21 cellular contexts compared by ENCODE assay signal in the genomic region with DNA sequence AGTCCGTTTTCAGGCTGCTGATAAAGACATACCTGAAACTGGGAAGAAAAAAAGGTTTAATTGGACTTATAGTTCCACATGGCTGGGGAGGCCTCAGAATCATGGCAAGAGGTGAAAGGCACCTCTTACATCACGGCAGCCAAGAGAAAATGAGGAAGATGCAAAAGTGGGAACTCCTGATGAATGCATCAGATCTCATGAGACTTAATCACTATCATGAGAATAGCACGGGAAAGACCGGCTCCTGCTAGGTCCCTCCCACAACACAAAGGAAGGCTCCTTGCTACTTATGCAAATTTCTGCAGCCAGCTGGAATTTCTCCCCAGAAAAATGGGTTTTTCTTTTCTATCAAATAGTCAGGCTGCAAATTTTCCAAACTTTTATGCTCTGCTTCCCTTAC.
"Had no signal": no experiment of that assay in that cellular context is flagged by ENCODE, and none has a peak within 500 bp of the region (broad histone marks: within the 10 kb centered on the region; RNA-seq: fewer than 3 reads in every experiment).

No MANE protein-coding gene starts in this region.

- DNase-seq: dermis blood vessel endothelial cell; foreskin keratinocyte; heart left ventricle; hippocampal formation; left colon; left ventricle myocardium superior; mesendoderm; naive thymus-derived CD4-positive, alpha-beta T cell; nephron progenitor cell; psoas muscle; retina; right lobe of liver; stimulated activated CD4-positive, alpha-beta T cell treated with anti-CD3 and anti-CD28 coated beads, Interleukin-15, amount 100 ng/mL, for 24 hours; stimulated activated CD4-positive, alpha-beta T cell treated with anti-CD3 and anti-CD28 coated beads, Interleukin-1b, Interleukin-23, amount 100 ng/mL, for 48 hours; stimulated activated naive CD4-positive, alpha-beta T cell; stomach; substantia nigra; transverse colon had no signal

- H3K4me1 Mint-ChIP-seq: naive thymus-derived CD4-positive, alpha-beta T cell had no signal

- ATAC-seq: foreskin keratinocyte; heart left ventricle; left colon; left ventricle myocardium superior; naive thymus-derived CD4-positive, alpha-beta T cell; psoas muscle; right lobe of liver had no signal

- H3K36me3 ChIP-seq: heart left ventricle, neutrophil, right lobe of liver, stomach, thoracic aorta, transverse colon had no signal

- H3K27me3 ChIP-seq: foreskin keratinocyte, heart left ventricle, neutrophil, right lobe of liver, stomach, transverse colon had no signal

- H3K27ac ChIP-seq: foreskin keratinocyte, heart left ventricle, neutrophil, psoas muscle, right lobe of liver, stomach, thoracic aorta, transverse colon had no signal

- H3K27ac Mint-ChIP-seq: naive thymus-derived CD4-positive, alpha-beta T cell; nephron progenitor cell had no signal

- H3K4me3 Mint-ChIP-seq: naive thymus-derived CD4-positive, alpha-beta T cell; nephron progenitor cell had no signal

- H3K4me3 ChIP-seq: heart left ventricle, lung, psoas muscle, right lobe of liver, stomach, thoracic aorta, transverse colon had no signal

- H3K4me1 ChIP-seq: foreskin keratinocyte, heart left ventricle, psoas muscle, right lobe of liver, stomach, transverse colon had no signal

- H3K9me3 ChIP-seq: heart left ventricle, neutrophil, psoas muscle, right lobe of liver, stomach, thoracic aorta, transverse colon had no signal

- H3K36me3 Mint-ChIP-seq: naive thymus-derived CD4-positive, alpha-beta T cell had no signal
